In the genomic region with DNA sequence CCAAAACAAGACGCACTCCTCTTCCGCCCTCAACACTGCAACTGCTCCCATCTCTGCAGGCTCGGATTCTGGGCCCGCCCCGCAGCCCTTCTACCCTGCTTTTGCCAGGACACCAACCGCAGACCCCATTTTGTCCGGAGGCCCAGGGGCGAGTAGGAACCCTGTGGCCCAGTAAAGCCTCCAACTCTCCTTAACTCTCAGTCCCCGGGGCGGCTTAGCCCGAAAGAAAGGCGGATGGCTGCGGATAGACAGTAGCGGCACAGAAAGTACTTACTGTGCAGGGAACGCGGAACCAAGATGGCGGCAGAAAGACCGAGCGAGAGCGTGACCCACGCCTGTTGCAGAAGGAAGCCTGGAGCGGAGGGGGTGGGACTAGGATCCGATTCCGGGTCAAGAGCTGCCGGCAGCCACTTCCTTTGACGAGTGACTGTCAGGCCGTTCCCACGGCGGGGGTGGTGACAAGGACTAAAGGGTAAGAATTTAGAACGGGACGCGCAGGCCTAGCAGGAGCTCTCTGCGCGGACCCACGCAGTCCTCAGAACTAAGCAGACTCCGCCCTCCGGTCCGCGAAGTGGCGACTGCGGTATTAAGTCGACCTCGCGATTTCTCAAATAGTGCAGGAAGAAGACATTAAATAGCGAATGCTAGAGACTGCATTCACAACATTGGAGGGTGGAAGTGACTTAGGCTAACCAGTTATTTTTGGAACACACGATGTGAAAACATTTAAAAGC, we compare ENCODE assay signal across 1 cellular context.
A peak's percentile ranks its signal among the peaks of the same experiment; 100 is the strongest.
TF ChIP-seq lines count a peak whose summit lies in the region.

NACA (minus strand) TSS at position 311 of the 734 bp plus-strand sequence. CDS start 778 bp downstream, outside the sequence.

TF ChIP-seq in HepG2, 621 proteins besides CTCF, POLR2A, EP300 and RAD21 (continued from another document and continues in another):
- TF ChIP-seq, protein P1, sequence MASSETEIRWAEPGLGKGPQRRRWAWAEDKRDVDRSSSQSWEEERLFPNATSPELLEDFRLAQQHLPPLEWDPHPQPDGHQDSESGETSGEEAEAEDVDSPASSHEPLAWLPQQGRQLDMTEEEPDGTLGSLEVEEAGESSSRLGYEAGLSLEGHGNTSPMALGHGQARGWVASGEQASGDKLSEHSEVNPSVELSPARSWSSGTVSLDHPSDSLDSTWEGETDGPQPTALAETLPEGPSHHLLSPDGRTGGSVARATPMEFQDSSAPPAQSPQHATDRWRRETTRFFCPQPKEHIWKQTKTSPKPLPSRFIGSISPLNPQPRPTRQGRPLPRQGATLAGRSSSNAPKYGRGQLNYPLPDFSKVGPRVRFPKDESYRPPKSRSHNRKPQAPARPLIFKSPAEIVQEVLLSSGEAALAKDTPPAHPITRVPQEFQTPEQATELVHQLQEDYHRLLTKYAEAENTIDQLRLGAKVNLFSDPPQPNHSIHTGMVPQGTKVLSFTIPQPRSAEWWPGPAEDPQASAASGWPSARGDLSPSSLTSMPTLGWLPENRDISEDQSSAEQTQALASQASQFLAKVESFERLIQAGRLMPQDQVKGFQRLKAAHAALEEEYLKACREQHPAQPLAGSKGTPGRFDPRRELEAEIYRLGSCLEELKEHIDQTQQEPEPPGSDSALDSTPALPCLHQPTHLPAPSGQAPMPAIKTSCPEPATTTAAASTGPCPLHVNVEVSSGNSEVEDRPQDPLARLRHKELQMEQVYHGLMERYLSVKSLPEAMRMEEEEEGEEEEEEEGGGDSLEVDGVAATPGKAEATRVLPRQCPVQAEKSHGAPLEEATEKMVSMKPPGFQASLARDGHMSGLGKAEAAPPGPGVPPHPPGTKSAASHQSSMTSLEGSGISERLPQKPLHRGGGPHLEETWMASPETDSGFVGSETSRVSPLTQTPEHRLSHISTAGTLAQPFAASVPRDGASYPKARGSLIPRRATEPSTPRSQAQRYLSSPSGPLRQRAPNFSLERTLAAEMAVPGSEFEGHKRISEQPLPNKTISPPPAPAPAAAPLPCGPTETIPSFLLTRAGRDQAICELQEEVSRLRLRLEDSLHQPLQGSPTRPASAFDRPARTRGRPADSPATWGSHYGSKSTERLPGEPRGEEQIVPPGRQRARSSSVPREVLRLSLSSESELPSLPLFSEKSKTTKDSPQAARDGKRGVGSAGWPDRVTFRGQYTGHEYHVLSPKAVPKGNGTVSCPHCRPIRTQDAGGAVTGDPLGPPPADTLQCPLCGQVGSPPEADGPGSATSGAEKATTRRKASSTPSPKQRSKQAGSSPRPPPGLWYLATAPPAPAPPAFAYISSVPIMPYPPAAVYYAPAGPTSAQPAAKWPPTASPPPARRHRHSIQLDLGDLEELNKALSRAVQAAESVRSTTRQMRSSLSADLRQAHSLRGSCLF (CRISPR knock-in tag; IDR thresholded peaks at IDR 0.05; ENCODE audit: borderline replicate concordance) = no peak
- TF ChIP-seq SCMH1 (CRISPR knock-in tag; IDR thresholded peaks at IDR 0.05; ENCODE audit: borderline replicate concordance) (no peak), ELF4 (CRISPR knock-in tag; IDR thresholded peaks at IDR 0.05; ENCODE audit: borderline replicate concordance) (peak; percentile 67; the same call in 1 of the 2 replicates), ZNF644 (CRISPR knock-in tag; IDR thresholded peaks at IDR 0.05; ENCODE audit: low read depth) (no peak), ZNF572 (CRISPR knock-in tag; IDR thresholded peaks at IDR 0.05) (peak; percentile 97), MTA1 (CRISPR knock-in tag; IDR thresholded peaks at IDR 0.05; ENCODE audit: borderline replicate concordance) (peak; percentile 93), KAT7 (CRISPR knock-in tag; IDR thresholded peaks at IDR 0.05; ENCODE audit: borderline replicate concordance) (peak; percentile 95), ZNF30 (CRISPR knock-in tag; IDR thresholded peaks at IDR 0.05) (no peak), ZC3H13 (CRISPR knock-in tag; IDR thresholded peaks at IDR 0.05) (peak; percentile 55; the same call in 1 of the 2 replicates), SALL1 (CRISPR knock-in tag; IDR thresholded peaks at IDR 0.05) (peak; percentile 93), ZNF792 (CRISPR knock-in tag; IDR thresholded peaks at IDR 0.05) (peak; percentile 89), THAP8 (CRISPR knock-in tag; IDR thresholded peaks at IDR 0.05; ENCODE audit: borderline replicate concordance) (no peak), FOXK2 (IDR thresholded peaks at IDR 0.05) (no peak; the same call in 1 of the 2 replicates), HBP1 (CRISPR knock-in tag; IDR thresholded peaks at IDR 0.05; ENCODE audit: low read depth) (0 out of 2 replicates have a peak, but pooled peaks have one; percentile 64), PHF5A (CRISPR knock-in tag; IDR thresholded peaks at IDR 0.05; ENCODE audit: low read depth, unreplicated experiment) (no peak), SYNCRIP (IDR thresholded peaks at IDR 0.05; ENCODE audit: insufficient read depth, low read depth, low read length) (no peak), RELA (CRISPR knock-in tag; IDR thresholded peaks at IDR 0.05) (no peak), ZNF207 (IDR thresholded peaks at IDR 0.05; ENCODE audit: borderline replicate concordance) (no peak), JDP2 (CRISPR knock-in tag; IDR thresholded peaks at IDR 0.05; ENCODE audit: borderline replicate concordance) (no peak), ZNF557 (CRISPR knock-in tag; IDR thresholded peaks at IDR 0.05) (peak; percentile 63; the same call in 1 of the 2 replicates), ZNF451 (CRISPR knock-in tag; IDR thresholded peaks at IDR 0.05) (peak; percentile 78; the same call in 1 of the 2 replicates), PRDM10 (CRISPR knock-in tag; IDR thresholded peaks at IDR 0.05; ENCODE audit: low read depth) (no peak), SMC3 (IDR thresholded peaks at IDR 0.05; ENCODE audit: low read length) (no peak), KAT8 (CRISPR knock-in tag; IDR thresholded peaks at IDR 0.05) (peak; percentile 97), MED1 (CRISPR knock-in tag; IDR thresholded peaks at IDR 0.05) (peak; percentile 81), ZNF335 (CRISPR knock-in tag; IDR thresholded peaks at IDR 0.05) (peak; percentile 88; the same call in 1 of the 2 replicates)
- TF ChIP-seq, protein P2, sequence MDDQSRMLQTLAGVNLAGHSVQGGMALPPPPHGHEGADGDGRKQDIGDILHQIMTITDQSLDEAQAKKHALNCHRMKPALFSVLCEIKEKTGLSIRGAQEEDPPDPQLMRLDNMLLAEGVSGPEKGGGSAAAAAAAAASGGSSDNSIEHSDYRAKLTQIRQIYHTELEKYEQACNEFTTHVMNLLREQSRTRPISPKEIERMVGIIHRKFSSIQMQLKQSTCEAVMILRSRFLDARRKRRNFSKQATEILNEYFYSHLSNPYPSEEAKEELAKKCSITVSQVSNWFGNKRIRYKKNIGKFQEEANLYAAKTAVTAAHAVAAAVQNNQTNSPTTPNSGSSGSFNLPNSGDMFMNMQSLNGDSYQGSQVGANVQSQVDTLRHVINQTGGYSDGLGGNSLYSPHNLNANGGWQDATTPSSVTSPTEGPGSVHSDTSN (CRISPR knock-in tag; IDR thresholded peaks at IDR 0.05; ENCODE audit: borderline replicate concordance) = no peak
- TF ChIP-seq, protein P3, sequence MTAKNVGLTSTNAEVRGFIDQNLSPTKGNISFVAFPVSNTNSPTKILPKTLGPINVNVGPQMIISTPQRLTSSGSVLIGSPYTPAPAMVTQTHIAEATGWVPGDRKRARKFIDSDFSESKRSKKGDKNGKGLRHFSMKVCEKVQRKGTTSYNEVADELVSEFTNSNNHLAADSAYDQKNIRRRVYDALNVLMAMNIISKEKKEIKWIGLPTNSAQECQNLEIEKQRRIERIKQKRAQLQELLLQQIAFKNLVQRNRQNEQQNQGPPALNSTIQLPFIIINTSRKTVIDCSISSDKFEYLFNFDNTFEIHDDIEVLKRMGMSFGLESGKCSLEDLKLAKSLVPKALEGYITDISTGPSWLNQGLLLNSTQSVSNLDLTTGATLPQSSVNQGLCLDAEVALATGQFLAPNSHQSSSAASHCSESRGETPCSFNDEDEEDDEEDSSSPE (CRISPR knock-in tag; IDR thresholded peaks at IDR 0.05) = peak; percentile 55; the same call in 1 of the 2 replicates
- TF ChIP-seq, protein P4, sequence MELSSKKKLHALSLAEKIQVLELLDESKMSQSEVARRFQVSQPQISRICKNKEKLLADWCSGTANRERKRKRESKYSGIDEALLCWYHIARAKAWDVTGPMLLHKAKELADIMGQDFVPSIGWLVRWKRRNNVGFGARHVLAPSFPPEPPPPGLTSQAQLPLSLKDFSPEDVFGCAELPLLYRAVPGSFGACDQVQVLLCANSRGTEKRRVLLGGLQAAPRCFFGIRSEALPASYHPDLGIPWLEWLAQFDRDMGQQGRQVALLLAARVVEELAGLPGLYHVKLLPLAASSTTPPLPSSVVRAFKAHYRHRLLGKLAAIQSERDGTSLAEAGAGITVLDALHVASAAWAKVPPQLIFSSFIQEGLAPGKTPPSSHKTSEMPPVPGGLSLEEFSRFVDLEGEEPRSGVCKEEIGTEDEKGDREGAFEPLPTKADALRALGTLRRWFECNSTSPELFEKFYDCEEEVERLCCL (CRISPR knock-in tag; IDR thresholded peaks at IDR 0.05; ENCODE audit: borderline replicate concordance) = peak; percentile 87; the same call in 1 of the 2 replicates
- TF ChIP-seq, protein P5, sequence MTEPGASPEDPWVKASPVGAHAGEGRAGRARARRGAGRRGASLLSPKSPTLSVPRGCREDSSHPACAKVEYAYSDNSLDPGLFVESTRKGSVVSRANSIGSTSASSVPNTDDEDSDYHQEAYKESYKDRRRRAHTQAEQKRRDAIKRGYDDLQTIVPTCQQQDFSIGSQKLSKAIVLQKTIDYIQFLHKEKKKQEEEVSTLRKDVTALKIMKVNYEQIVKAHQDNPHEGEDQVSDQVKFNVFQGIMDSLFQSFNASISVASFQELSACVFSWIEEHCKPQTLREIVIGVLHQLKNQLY (CRISPR knock-in tag; IDR thresholded peaks at IDR 0.05) = no peak
- TF ChIP-seq, protein P6, sequence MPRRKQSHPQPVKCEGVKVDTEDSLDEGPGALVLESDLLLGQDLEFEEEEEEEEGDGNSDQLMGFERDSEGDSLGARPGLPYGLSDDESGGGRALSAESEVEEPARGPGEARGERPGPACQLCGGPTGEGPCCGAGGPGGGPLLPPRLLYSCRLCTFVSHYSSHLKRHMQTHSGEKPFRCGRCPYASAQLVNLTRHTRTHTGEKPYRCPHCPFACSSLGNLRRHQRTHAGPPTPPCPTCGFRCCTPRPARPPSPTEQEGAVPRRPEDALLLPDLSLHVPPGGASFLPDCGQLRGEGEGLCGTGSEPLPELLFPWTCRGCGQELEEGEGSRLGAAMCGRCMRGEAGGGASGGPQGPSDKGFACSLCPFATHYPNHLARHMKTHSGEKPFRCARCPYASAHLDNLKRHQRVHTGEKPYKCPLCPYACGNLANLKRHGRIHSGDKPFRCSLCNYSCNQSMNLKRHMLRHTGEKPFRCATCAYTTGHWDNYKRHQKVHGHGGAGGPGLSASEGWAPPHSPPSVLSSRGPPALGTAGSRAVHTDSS (CRISPR knock-in tag; conservative IDR thresholded peaks at IDR 0.05) = no peak
- TF ChIP-seq, protein P7, sequence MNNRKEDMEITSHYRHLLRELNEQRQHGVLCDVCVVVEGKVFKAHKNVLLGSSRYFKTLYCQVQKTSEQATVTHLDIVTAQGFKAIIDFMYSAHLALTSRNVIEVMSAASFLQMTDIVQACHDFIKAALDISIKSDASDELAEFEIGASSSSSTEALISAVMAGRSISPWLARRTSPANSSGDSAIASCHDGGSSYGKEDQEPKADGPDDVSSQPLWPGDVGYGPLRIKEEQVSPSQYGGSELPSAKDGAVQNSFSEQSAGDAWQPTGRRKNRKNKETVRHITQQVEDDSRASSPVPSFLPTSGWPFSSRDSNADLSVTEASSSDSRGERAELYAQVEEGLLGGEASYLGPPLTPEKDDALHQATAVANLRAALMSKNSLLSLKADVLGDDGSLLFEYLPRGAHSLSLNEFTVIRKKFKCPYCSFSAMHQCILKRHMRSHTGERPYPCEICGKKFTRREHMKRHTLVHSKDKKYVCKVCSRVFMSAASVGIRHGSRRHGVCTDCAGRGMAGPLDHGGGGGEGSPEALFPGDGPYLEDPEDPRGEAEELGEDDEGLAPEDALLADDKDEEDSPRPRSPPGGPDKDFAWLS (CRISPR knock-in tag; IDR thresholded peaks at IDR 0.05; ENCODE audit: borderline replicate concordance) = no peak
